9 cellular contexts compared by ENCODE assay signal in the genomic region with DNA sequence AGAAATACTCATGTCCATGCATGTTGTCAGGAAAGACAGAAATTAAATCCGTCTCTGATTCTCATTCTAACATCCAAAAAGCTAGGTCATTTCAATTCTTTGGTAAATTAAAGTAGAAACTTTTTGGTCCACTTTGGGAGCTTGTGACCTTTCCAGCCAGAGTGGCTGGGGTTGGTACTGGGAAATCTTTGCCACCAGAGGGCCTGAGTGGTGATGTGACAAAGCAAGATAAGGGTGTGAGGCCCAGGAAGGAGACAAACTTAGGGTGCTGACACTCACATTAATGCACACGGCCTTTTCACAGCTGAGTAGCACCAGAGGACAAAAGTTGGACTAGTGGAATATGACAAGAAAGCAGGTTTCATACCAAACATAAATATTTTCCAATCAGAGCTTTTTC.
A peak's percentile ranks its signal among the peaks of the same experiment; 100 is the strongest.
DNase-seq lines count a peak whose midpoint lies in the region; ATAC-seq lines count a peak whose summit lies in the region.
"Had no signal": no experiment of that assay in that cellular context is flagged by ENCODE, and none has a peak within 500 bp of the region (broad histone marks: within the 10 kb centered on the region; RNA-seq: fewer than 3 reads in every experiment).

No MANE protein-coding gene starts in this region.

- H3K4me3 Mint-ChIP-seq in activated CD4-positive, alpha-beta T cell treated with anti-CD3 and anti-CD28 coated beads for 36 hours, result no peak overlapping the region

- intact Hi-C loops in activated CD4-positive, alpha-beta T cell treated with anti-CD3 and anti-CD28 coated beads for 36 hours (cut with DNase I, micrococcal nuclease), result loop anchor here (1.0 to 10.0 kb wide), 6 partner anchors 184 to 341 kb away; a partner anchor contains a TSS

- H3K27me3 Mint-ChIP-seq in activated CD4-positive, alpha-beta T cell treated with anti-CD3 and anti-CD28 coated beads for 36 hours, result no peaks in the 10 kb centered on the region

- H3K36me3 Mint-ChIP-seq in activated CD4-positive, alpha-beta T cell treated with anti-CD3 and anti-CD28 coated beads for 36 hours (ENCODE audit: low read depth), result no peaks in the 10 kb centered on the region

- POLR2A ChIA-PET in activated CD4-positive, alpha-beta T cell treated with anti-CD3 and anti-CD28 coated beads for 36 hours (lab: Charles Lee), result no interaction called here

- H3K4me1 Mint-ChIP-seq in activated CD4-positive, alpha-beta T cell treated with anti-CD3 and anti-CD28 coated beads for 36 hours, result no peaks in the 10 kb centered on the region

- H3K27ac Mint-ChIP-seq in activated CD4-positive, alpha-beta T cell treated with anti-CD3 and anti-CD28 coated beads for 36 hours, result no peak overlapping the region

- ATAC-seq in activated CD4-positive, alpha-beta T cell treated with anti-CD3 and anti-CD28 coated beads for 36 hours, result no peak
- ATAC-seq in GM19397 (IDR thresholded peaks at IDR 0.05; ENCODE audit: unreplicated experiment), result no peak

- no peaks in the 10 kb centered on the region for H3K9me3 Mint-ChIP-seq in activated CD4-positive, alpha-beta T cell treated with anti-CD3 and anti-CD28 coated beads for 36 hours (ENCODE audit: low read depth)

- CTCF ChIA-PET in activated CD4-positive, alpha-beta T cell treated with anti-CD3 and anti-CD28 coated beads for 36 hours (lab: Charles Lee), result interaction anchor here (0.7 to 10.0 kb wide), 27 partner anchors 9 to 465 kb away, joined by 3 to 184 read pairs (median 4); a partner anchor contains a TSS

- DNase-seq in activated CD4-positive, alpha-beta T cell treated with anti-CD3 and anti-CD28 coated beads for 36 hours, result peak; percentile 18
- DNase-seq in activated CD4-positive, alpha-beta T cell treated with anti-CD3 and anti-CD28 coated beads, Interleukin-2, amount 50 U/mL, for 4 hours, result no peak
- DNase-seq in NAMALWA (ENCODE audit: low spot score) (peak; percentile 58), cerebellum (ENCODE audit: low spot score) (peak; percentile 18), putamen (ENCODE audit: low spot score) (peak; percentile 18), NCI-H748 (lab: John Stamatoyannopoulos, UW; ENCODE audit: unreplicated experiment) (no peak), activated gamma-delta T cell (lab: John Stamatoyannopoulos, UW) (no peak)
- DNase-seq: stimulated activated CD4-positive, alpha-beta T cell treated with anti-CD3 and anti-CD28 coated beads, Interleukin-4, amount 100 ng/mL, for 24 hours had no signal

Comparison
In these comparisons a context has a peak if more than half of its experiments do, and no peak if none do; other contexts are left out.
1. DNase-seq: peak in activated CD4-positive, alpha-beta T cell treated with anti-CD3 and anti-CD28 coated beads for 36 hours (single experiment), NAMALWA (single experiment), cerebellum (single experiment) and putamen (single experiment); none in activated CD4-positive, alpha-beta T cell treated with anti-CD3 and anti-CD28 coated beads, Interleukin-2, amount 50 U/mL, for 4 hours (0 of 2), NCI-H748 (single experiment) and activated gamma-delta T cell (single experiment).